19 cellular contexts compared by ENCODE assay signal in the genomic region with DNA sequence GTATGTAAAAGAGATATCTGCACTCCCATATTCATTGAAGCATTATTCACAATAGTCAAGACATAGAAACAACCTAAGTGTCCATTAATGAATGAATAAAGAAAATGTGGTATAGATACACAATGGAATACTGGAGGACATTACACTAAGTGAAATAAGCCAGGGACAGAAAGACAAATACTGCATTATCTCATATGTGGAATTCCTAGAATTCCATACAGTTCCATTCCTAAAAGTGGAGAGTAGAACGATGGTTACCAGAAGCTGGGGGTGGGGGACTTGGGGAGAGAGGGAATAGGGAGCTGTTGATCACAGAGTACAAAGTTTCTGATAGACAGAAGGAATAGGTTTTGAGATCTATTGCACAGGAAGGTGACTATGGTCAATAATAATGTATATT. TPM values are rescaled to one million over a fixed set of nuclear protein-coding genes. Genes with fewer than 3 reads are reported as not detected.
A peak's percentile ranks its signal among the peaks of the same experiment; 100 is the strongest.
DNase-seq lines count a peak whose midpoint lies in the region; ATAC-seq, FAIRE-seq and TF ChIP-seq lines count a peak whose summit lies in the region.
"Had no signal": no experiment of that assay in that cellular context is flagged by ENCODE, and none has a peak within 500 bp of the region (broad histone marks: within the 10 kb centered on the region; RNA-seq: fewer than 3 reads in every experiment).

No MANE protein-coding gene starts in this region.

- peaks cover 17% of the 10 kb centered on the region for H3F3A ChIP-seq in Loucy (ENCODE audit: low read depth)

- no peaks in the 10 kb centered on the region for H3K9me2 ChIP-seq in Loucy (replicated peaks; ENCODE audit: low read depth, low read length)

- H3K27me3 Mint-ChIP-seq in CD8-positive, alpha-beta T cell (ENCODE audit: low read depth), result no peaks in the 10 kb centered on the region
- H3K27me3 Mint-ChIP-seq in astrocyte (ENCODE audit: low read depth, unreplicated experiment) (no peaks in the 10 kb centered on the region), natural killer cell (ENCODE audit: low read depth in 2 of 2) (no peaks in the 10 kb centered on the region)
- H3K27me3 Mint-ChIP-seq: activated CD4-positive, alpha-beta T cell treated with anti-CD3 and anti-CD28 coated beads, Interleukin-2, amount 10 ng/mL, durations not matched to agents 7 days and 5 days; stimulated activated naive CD8-positive, alpha-beta T cell treated with anti-CD3 and anti-CD28 coated beads, Interleukin-15, Interleukin-2, amounts not matched to agents 100 ng/mL and 50 ng/mL, for 24 hours had no signal

- no peak overlapping the region for H2AFZ ChIP-seq in Loucy (ENCODE audit: low read length)
- no peak overlapping the region for H2AFZ ChIP-seq in astrocyte (ENCODE audit: low read depth, low read length)
- H2AFZ ChIP-seq: parathyroid adenoma had no signal

- no peaks in the 10 kb centered on the region for H3K36me3 ChIP-seq in CD8-positive, alpha-beta T cell (ENCODE audit: insufficient read depth, low read length)
- H3K36me3 ChIP-seq in Loucy (ENCODE audit: insufficient read depth, low read length) (no peaks in the 10 kb centered on the region), astrocyte (ENCODE audit: insufficient read depth, low read length) (peaks cover 3% of the 10 kb centered on the region), lower lobe of right lung (no peaks in the 10 kb centered on the region)
- H3K36me3 ChIP-seq: adrenal gland, upper lobe of right lung had no signal

- peaks cover 45% of the 10 kb centered on the region for H3K36me3 Mint-ChIP-seq in CD8-positive, alpha-beta T cell
- peaks cover 10% of the 10 kb centered on the region for H3K36me3 Mint-ChIP-seq in astrocyte (ENCODE audit: low read depth, unreplicated experiment)
- H3K36me3 Mint-ChIP-seq in natural killer cell, result no peaks in the 10 kb centered on the region

- peak overlapping the region; percentile 75 for H3K9ac ChIP-seq in Loucy (ENCODE audit: low read depth, low read length, poor library complexity, severe bottlenecking)
- no peak overlapping the region for H3K9ac ChIP-seq in astrocyte (ENCODE audit: low read length)
- H3K9ac ChIP-seq: parathyroid adenoma had no signal

- TF ChIP-seq CTCF in CD8-positive, alpha-beta T cell (IDR thresholded peaks at IDR 0.05), result no peak
- TF ChIP-seq CTCF in Loucy (conservative IDR thresholded peaks at IDR 0.05; ENCODE audit: low read length) (no peak), astrocyte (IDR thresholded peaks at IDR 0.05; ENCODE audit: insufficient read depth, low read depth, low read length) (no peak), natural killer cell (IDR thresholded peaks at IDR 0.05) (no peak), D721Med (IDR thresholded peaks at IDR 0.05; ENCODE audit: insufficient read depth, missing control alignments) (no peak), lower lobe of right lung (IDR thresholded peaks at IDR 0.05) (no peak)

- H3K4me1 Mint-ChIP-seq in CD8-positive, alpha-beta T cell (ENCODE audit: low read depth), result peaks cover 74% of the 10 kb centered on the region
- peaks cover 28% of the 10 kb centered on the region for H3K4me1 Mint-ChIP-seq in astrocyte (ENCODE audit: low read depth, unreplicated experiment)
- peaks cover 63 to 67% of the 10 kb centered on the region in 2 donors for H3K4me1 Mint-ChIP-seq in natural killer cell
- H3K4me1 Mint-ChIP-seq: endodermal cell had no signal

- POLR2A ChIA-PET in CD8-positive, alpha-beta T cell (lab: Charles Lee), result interaction anchor here (0.5 kb wide), 1 partner anchor 1598 kb away, joined by 3 read pairs; no protein-coding TSS in a partner anchor

- no peaks in the 10 kb centered on the region for H3K9me3 ChIP-seq in CD8-positive, alpha-beta T cell (ENCODE audit: low read length)
- H3K9me3 ChIP-seq in Loucy (ENCODE audit: insufficient read depth, low read depth, low read length), result no peaks in the 10 kb centered on the region
- no peaks in the 10 kb centered on the region for H3K9me3 ChIP-seq in astrocyte (ENCODE audit: insufficient read depth, low read depth, low read length)
- peaks cover 5% of the 10 kb centered on the region for H3K9me3 ChIP-seq in lower lobe of right lung
- H3K9me3 ChIP-seq: upper lobe of right lung had no signal

- CTCF ChIA-PET in CD8-positive, alpha-beta T cell (lab: Charles Lee), result interaction anchor here (0.6 kb wide), 1 partner anchor 13 kb away, joined by 3 read pairs; no protein-coding TSS in a partner anchor

- no peak for ATAC-seq in CD8-positive, alpha-beta T cell
- ATAC-seq in natural killer cell (no peak), lower lobe of right lung (no peak)
- ATAC-seq: upper lobe of right lung had no signal

- H3K27ac Mint-ChIP-seq in CD8-positive, alpha-beta T cell, result no peak overlapping the region
- H3K27ac Mint-ChIP-seq in astrocyte (ENCODE audit: unreplicated experiment) (peak overlapping the region; percentile 83), natural killer cell (peak overlapping the region in 1 of 2 donors; percentile 88)
- H3K27ac Mint-ChIP-seq: activated CD4-positive, alpha-beta T cell treated with anti-CD3 and anti-CD28 coated beads, Interleukin-2, amount 10 ng/mL, durations not matched to agents 7 days and 5 days; endodermal cell; stimulated activated naive CD8-positive, alpha-beta T cell treated with anti-CD3 and anti-CD28 coated beads, Interleukin-15, Interleukin-2, amounts not matched to agents 100 ng/mL and 50 ng/mL, for 24 hours had no signal

- peaks cover 76% of the 10 kb centered on the region for H4K20me1 ChIP-seq in Loucy (ENCODE audit: insufficient read depth, low read length, poor library complexity, severe bottlenecking)
- peaks cover 64% of the 10 kb centered on the region for H4K20me1 ChIP-seq in astrocyte (ENCODE audit: insufficient read depth, low read length)

- no peak for DNase-seq in CD8-positive, alpha-beta T cell
- DNase-seq in astrocyte (ENCODE audit: low read depth) (peak; percentile 25), natural killer cell (no peak), D721Med (ENCODE audit: insufficient read length, low spot score) (no peak), NCI-H748 (lab: John Stamatoyannopoulos, UW; ENCODE audit: unreplicated experiment) (no peak), lower lobe of right lung (no peak)
- DNase-seq in stimulated activated CD4-positive, alpha-beta T cell treated with anti-CD3 and anti-CD28 coated beads, Interleukin-4, amount 100 ng/mL, for 24 hours, result no peak
- DNase-seq: activated CD4-positive, alpha-beta T cell treated with anti-CD3 and anti-CD28 coated beads, Interleukin-2, amount 10 ng/mL, durations not matched to agents 7 days and 5 days; adrenal gland; endodermal cell; NCI-H1436 treated with DMSO at 0.1 percent for 48 hours; NCI-H2227 treated with DMSO at 0.1 percent for 48 hours; Right ventricle myocardium superior; spleen; T1000; upper lobe of right lung had no signal

- no peak overlapping the region for H3K27ac ChIP-seq in CD8-positive, alpha-beta T cell (ENCODE audit: low read depth, low read length)
- H3K27ac ChIP-seq in astrocyte (ENCODE audit: low read depth, low read length) (no peak overlapping the region), lower lobe of right lung (no peak overlapping the region)
- H3K27ac ChIP-seq: adrenal gland, parathyroid adenoma, spleen, upper lobe of right lung had no signal

- peak overlapping the region; percentile 47 for H3K4me3 Mint-ChIP-seq in CD8-positive, alpha-beta T cell
- H3K4me3 Mint-ChIP-seq in astrocyte (ENCODE audit: unreplicated experiment), result peak overlapping the region; percentile 31
- H3K4me3 Mint-ChIP-seq in natural killer cell, result peak overlapping the region; percentile 61
- H3K4me3 Mint-ChIP-seq: activated CD4-positive, alpha-beta T cell treated with anti-CD3 and anti-CD28 coated beads, Interleukin-2, amount 10 ng/mL, durations not matched to agents 7 days and 5 days; endodermal cell had no signal

- H3K4me2 ChIP-seq in Loucy (ENCODE audit: low read depth, low read length, poor library complexity, severe bottlenecking) (peak overlapping the region; percentile 93), astrocyte (ENCODE audit: low read length) (peak overlapping the region; percentile 50)

- peaks cover 58% of the 10 kb centered on the region for H3K4me1 ChIP-seq in CD8-positive, alpha-beta T cell (ENCODE audit: insufficient read depth, low read length)
- H3K4me1 ChIP-seq in Loucy (ENCODE audit: insufficient read depth, low read length, poor library complexity, severe bottlenecking), result peaks cover 54% of the 10 kb centered on the region
- peaks cover 3% of the 10 kb centered on the region for H3K4me1 ChIP-seq in astrocyte (ENCODE audit: insufficient read depth, low read length)
- peaks cover 36% of the 10 kb centered on the region for H3K4me1 ChIP-seq in lower lobe of right lung
- H3K4me1 ChIP-seq: parathyroid adenoma had no signal

- no peak overlapping the region for H3K4me3 ChIP-seq in CD8-positive, alpha-beta T cell (ENCODE audit: low read depth, low read length)
- H3K4me3 ChIP-seq in Loucy (ENCODE audit: low read length, poor library complexity, severe bottlenecking) (peak overlapping the region; percentile 84), astrocyte (ENCODE audit: insufficient read depth, low read depth, low read length) (no peak overlapping the region), lower lobe of right lung (no peak overlapping the region)
- H3K4me3 ChIP-seq: adrenal gland, spleen, upper lobe of right lung had no signal

- intact Hi-C loops in CD8-positive, alpha-beta T cell (cut with DNase I, micrococcal nuclease), result loop anchor here in 1 of 2 experiments (10.0 kb wide), 1 partner anchor 1098 kb away; the partner anchor contains the start of gene SETSIP
- intact Hi-C loops in natural killer cell (cut with micrococcal nuclease) (no loop called here), lower lobe of right lung (cut with DNase I) (no loop called here)

- no peaks in the 10 kb centered on the region for H3K9me3 Mint-ChIP-seq in CD8-positive, alpha-beta T cell
- no peaks in the 10 kb centered on the region for H3K9me3 Mint-ChIP-seq in astrocyte (ENCODE audit: unreplicated experiment)
- no peaks in the 10 kb centered on the region for H3K9me3 Mint-ChIP-seq in natural killer cell

- no peaks in the 10 kb centered on the region for H3K27me3 ChIP-seq in CD8-positive, alpha-beta T cell (ENCODE audit: insufficient read depth, low read length)
- H3K27me3 ChIP-seq in Loucy (ENCODE audit: insufficient read depth, low read length, poor library complexity, severe bottlenecking) (no peaks in the 10 kb centered on the region), astrocyte (ENCODE audit: insufficient read depth, low read length) (no peaks in the 10 kb centered on the region), lower lobe of right lung (ENCODE audit: low read depth) (no peaks in the 10 kb centered on the region)
- H3K27me3 ChIP-seq: adrenal gland, spleen, upper lobe of right lung had no signal

- FAIRE-seq in astrocyte (lab: Jason Lieb, UNC) (no peak), D721Med (lab: Jason Lieb, UNC) (no peak)

- H3K79me2 ChIP-seq in Loucy (ENCODE audit: insufficient read depth, low read length) (peaks cover 90% of the 10 kb centered on the region), astrocyte (ENCODE audit: insufficient read depth, low read length) (peaks cover 98% of the 10 kb centered on the region)

RNA-seq across cellular contexts. Expression of gene TMED5, which starts 7.4 kb away (rescaled TPM):
- total RNA-seq in CD8-positive, alpha-beta T cell, result 10 to 100 TPM; 38.3 to 38.8 TPM
- total RNA-seq in astrocyte (95.3 and 105 TPM in 2 replicates), natural killer cell (10 to 100 TPM; 64.6 to 73.5 (median 67.0) TPM), lower lobe of right lung (92.5 TPM)

RNA-seq across cellular contexts. Expression of gene CCDC18, which starts 7.7 kb away (rescaled TPM):
- total RNA-seq in CD8-positive, alpha-beta T cell, result 1 to 10 TPM; 6.9 to 8.0 TPM
- total RNA-seq in astrocyte (4.2 and 7.9 TPM in 2 replicates), natural killer cell (10 to 100 TPM; 11.7 to 17.2 (median 14.4) TPM), lower lobe of right lung (6.7 TPM)
